ENCODE assay signal across 16 cellular contexts in genomic region chr17:13437966-13438779, GRCh38.
DNase-seq lines count a peak whose midpoint lies in the region; ATAC-seq and TF ChIP-seq lines count a peak whose summit lies in the region.
"Had no signal": no experiment of that assay in that cellular context is flagged by ENCODE, and none has a peak within 500 bp of the region (broad histone marks: within the 10 kb centered on the region; RNA-seq: fewer than 3 reads in every experiment).

No MANE protein-coding gene starts in this region.

- H3K4ac ChIP-seq in neuronal stem cell (ENCODE audit: low read length): no peak overlapping the region

- no peak for ATAC-seq in WTC11
- ATAC-seq: heart right ventricle had no signal

- H3K4me1 Mint-ChIP-seq in WTC11: peaks cover 12% of the 10 kb centered on the region

- no peaks in the 10 kb centered on the region for H3K36me3 Mint-ChIP-seq in WTC11
- H3K36me3 Mint-ChIP-seq: brain had no signal

- no peak overlapping the region for H3K27ac Mint-ChIP-seq in WTC11
- H3K27ac Mint-ChIP-seq: endodermal cell had no signal

- DNase-seq in ELF-1 (ENCODE audit: low read depth, low spot score) (peak; percentile 11), WTC11 (ENCODE audit: low spot score) (no peak), foreskin fibroblast (peak; percentile 65 to 70), neuronal stem cell (ENCODE audit: low spot score) (peak; percentile 75), sigmoid colon (no peak), NCI-H69 (lab: John Stamatoyannopoulos, UW) (no peak)
- no peak for DNase-seq in stimulated activated CD4-positive, alpha-beta T cell treated with anti-CD3 and anti-CD28 coated beads, Interleukin-4, amount 100 ng/mL, for 1 hour
- DNase-seq in stimulated activated naive CD4-positive, alpha-beta T cell treated with Interleukin-2 at 50 U/mL for 16 hours (lab: John Stamatoyannopoulos, UW): no peak
- DNase-seq: activated gamma-delta T cell, endodermal cell, HCEC 1CT, heart right ventricle, NCI-H446, nucleus accumbens, SK-N-SH had no signal

- H2BK15ac ChIP-seq in neuronal stem cell (ENCODE audit: low read length): no peak overlapping the region

- H3K9me3 ChIP-seq in neuronal stem cell (replicated peaks in 1 of 2; ENCODE audit: control insufficient read depth in 2 of 2, insufficient read depth in 1 of 2, low read depth in 1 of 2, low read length in 2 of 2): no peaks in the 10 kb centered on the region
- H3K9me3 ChIP-seq in sigmoid colon: no peaks in the 10 kb centered on the region

- CTCF ChIA-PET in WTC11 (lab: Charles Lee): no interaction called here

- 0 out of 2 replicates have a peak, but pooled peaks cover 4% of the 10 kb centered on the region for H3K9me3 Mint-ChIP-seq in WTC11
- H3K9me3 Mint-ChIP-seq: endodermal cell had no signal

- no peak overlapping the region for H4K91ac ChIP-seq in neuronal stem cell (ENCODE audit: low read depth, low read length, poor library complexity)

- H3K23ac ChIP-seq in neuronal stem cell (ENCODE audit: low read depth, low read length, poor library complexity): no peak overlapping the region

- no peak overlapping the region for H3K9ac ChIP-seq in neuronal stem cell (ENCODE audit: low read depth, low read length, poor library complexity)
- H3K9ac ChIP-seq: SK-N-SH had no signal

- peaks cover 9 to 16% of the 10 kb centered on the region in 2 donors for H3K4me1 ChIP-seq in neuronal stem cell (ENCODE audit: control insufficient read depth in 2 of 2, insufficient read depth in 1 of 2, low read depth in 1 of 2, low read length in 2 of 2)
- H3K4me1 ChIP-seq in sigmoid colon: no peaks in the 10 kb centered on the region
- H3K4me1 ChIP-seq: heart right ventricle had no signal

- no peak overlapping the region for H2BK5ac ChIP-seq in neuronal stem cell (ENCODE audit: low read length)

- no peak for TF ChIP-seq EP300 in sigmoid colon (IDR thresholded peaks at IDR 0.05)

- no peak overlapping the region for H2BK120ac ChIP-seq in neuronal stem cell (ENCODE audit: low read depth, low read length)

- no peak overlapping the region for H3K4me3 ChIP-seq in foreskin fibroblast (ENCODE audit: low read depth in 1 of 2, low read length in 2 of 2)
- H3K4me3 ChIP-seq in neuronal stem cell (ENCODE audit: low read length in 2 of 2): no peak overlapping the region
- no peak overlapping the region for H3K4me3 ChIP-seq in sigmoid colon
- H3K4me3 ChIP-seq: heart right ventricle had no signal

- peak overlapping the region; percentile 36 for H3K4me2 ChIP-seq in neuronal stem cell (ENCODE audit: insufficient read depth, low read length, poor library complexity, severe bottlenecking)
- H3K4me2 ChIP-seq: SK-N-SH had no signal

- H3K79me1 ChIP-seq in neuronal stem cell (ENCODE audit: low read depth, low read length): no peaks in the 10 kb centered on the region

- H4K8ac ChIP-seq in neuronal stem cell (ENCODE audit: low read depth, low read length): no peak overlapping the region

- H3K27me3 ChIP-seq in neuronal stem cell (ENCODE audit: control insufficient read depth in 3 of 3, insufficient read depth in 3 of 3, low read depth in 1 of 3, low read length in 3 of 3) (no peaks in the 10 kb centered on the region), sigmoid colon (no peaks in the 10 kb centered on the region)
- H3K27me3 ChIP-seq: heart right ventricle had no signal

- intact Hi-C loops in sigmoid colon (cut with DNase I): no loop called here

- H2BK12ac ChIP-seq in neuronal stem cell (ENCODE audit: low read length): no peak overlapping the region

- no peak for TF ChIP-seq CTCF in WTC11 (IDR thresholded peaks at IDR 0.05)
- no peak for TF ChIP-seq CTCF in foreskin fibroblast (IDR thresholded peaks at IDR 0.05; ENCODE audit: low read depth, low read length)
- no peak for TF ChIP-seq CTCF in sigmoid colon (IDR thresholded peaks at IDR 0.05)

- peak overlapping the region; percentile 13 for H3K27ac ChIP-seq in neuronal stem cell (replicated peaks; ENCODE audit: low read length)
- H3K27ac ChIP-seq in sigmoid colon: no peak overlapping the region
- H3K27ac ChIP-seq: heart right ventricle had no signal

- peak overlapping the region; percentile 63 for H2AFZ ChIP-seq in neuronal stem cell (ENCODE audit: low read length)

- no peak overlapping the region for H2AK5ac ChIP-seq in neuronal stem cell (ENCODE audit: low read depth, low read length)

- H3K14ac ChIP-seq in neuronal stem cell (ENCODE audit: low read length): no peak overlapping the region

- H3K4me3 Mint-ChIP-seq in WTC11: no peak overlapping the region
- H3K4me3 Mint-ChIP-seq: brain, endodermal cell had no signal

- H3K27me3 Mint-ChIP-seq in WTC11 (ENCODE audit: low read depth): no peaks in the 10 kb centered on the region

- POLR2A ChIA-PET in WTC11 (lab: Charles Lee): interaction anchor here (0.6 kb wide), 1 partner anchor 36 kb away, joined by 3 read pairs; no protein-coding TSS in a partner anchor

- H3K18ac ChIP-seq in neuronal stem cell (ENCODE audit: low read length): no peak overlapping the region

- H3K36me3 ChIP-seq in neuronal stem cell (replicated peaks in 1 of 2; ENCODE audit: control insufficient read depth in 2 of 2, insufficient read depth in 2 of 2, low read length in 2 of 2): no peaks in the 10 kb centered on the region
- no peaks in the 10 kb centered on the region for H3K36me3 ChIP-seq in sigmoid colon
- H3K36me3 ChIP-seq: heart right ventricle had no signal

- no CpG with 5 or more reads among the region's 17 CpGs for WGBS in neuronal stem cell (ENCODE audit: extremely low coverage in 2 of 2, insufficient read length in 2 of 2, insufficient replicate concordance in 1 of 2), 2 donors
- 22 to 64% methylated on average over 17 of the region's 17 CpGs for WGBS in sigmoid colon, 2 donors

- TF ChIP-seq POLR2A in sigmoid colon (IDR thresholded peaks at IDR 0.05): no peak

TF ChIP-seq in WTC11, 78 proteins besides CTCF, POLR2A, EP300 and RAD21:
- TF ChIP-seq KAT7 (CRISPR knock-in tag; IDR thresholded peaks at IDR 0.05; ENCODE audit: borderline replicate concordance) (no peak), ZNF423 (CRISPR knock-in tag; IDR thresholded peaks at IDR 0.05) (no peak), GABPB1 (CRISPR knock-in tag; IDR thresholded peaks at IDR 0.05) (peak; percentile 93), USF1 (CRISPR knock-in tag; IDR thresholded peaks at IDR 0.05) (no peak), E2F5 (CRISPR knock-in tag; IDR thresholded peaks at IDR 0.05) (no peak), ZBTB21 (CRISPR knock-in tag; IDR thresholded peaks at IDR 0.05; ENCODE audit: borderline replicate concordance) (no peak), FOXP1 (CRISPR knock-in tag; IDR thresholded peaks at IDR 0.05; ENCODE audit: borderline replicate concordance) (no peak), ZNF396 (CRISPR knock-in tag; IDR thresholded peaks at IDR 0.05; ENCODE audit: borderline replicate concordance) (no peak)

Comparison
In these comparisons a context has a peak if more than half of its experiments do, and no peak if none do; other contexts are left out.
1. DNase-seq: peak in ELF-1 (single experiment), foreskin fibroblast (2 of 2) and neuronal stem cell (single experiment); none in WTC11 (single experiment), stimulated activated CD4-positive, alpha-beta T cell treated with anti-CD3 and anti-CD28 coated beads, Interleukin-4, amount 100 ng/mL, for 1 hour (single experiment), stimulated activated naive CD4-positive, alpha-beta T cell treated with Interleukin-2 at 50 U/mL for 16 hours (single experiment), sigmoid colon (single experiment) and NCI-H69 (single experiment).